ENCODE assay signal across 10 cellular contexts in the genomic region with DNA sequence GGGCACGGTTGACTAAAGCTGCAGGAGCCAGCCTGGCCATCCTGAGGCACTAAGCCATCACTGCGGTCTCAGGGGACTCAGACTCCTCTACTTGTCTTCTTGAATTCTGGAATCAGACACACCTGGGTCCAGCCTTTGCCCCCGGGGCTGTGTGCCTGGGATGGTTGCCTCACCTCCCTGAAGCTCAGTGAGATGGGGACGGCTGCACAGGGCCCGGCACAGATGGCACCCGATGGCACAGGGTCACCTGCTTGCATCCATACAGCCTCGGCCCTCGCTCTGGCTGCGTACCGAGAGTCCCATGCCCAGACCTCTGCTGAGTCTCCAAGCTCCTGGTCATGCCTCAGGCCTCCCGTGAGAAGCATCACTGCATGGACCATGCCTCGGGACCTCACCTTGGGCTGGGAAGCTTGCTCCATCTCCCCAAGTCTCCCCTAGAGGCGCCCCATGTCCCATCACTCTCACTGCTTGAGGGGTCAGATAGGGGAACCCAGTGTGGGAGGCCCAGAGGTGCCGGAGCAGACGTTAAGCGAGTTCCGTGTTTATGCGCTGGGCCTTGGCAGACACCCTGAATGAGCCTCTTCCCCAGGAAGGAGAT.
DNase-seq lines count a peak whose midpoint lies in the region; ATAC-seq and TF ChIP-seq lines count a peak whose summit lies in the region.
"Had no signal": no experiment of that assay in that cellular context is flagged by ENCODE, and none has a peak within 500 bp of the region (broad histone marks: within the 10 kb centered on the region; RNA-seq: fewer than 3 reads in every experiment).

No MANE protein-coding gene starts in this region.

- no peak overlapping the region for H3K4me3 ChIP-seq in liver (ENCODE audit: low read depth in 1 of 3, low read length in 3 of 3)
- no peak overlapping the region for H3K4me3 ChIP-seq in suprapubic skin

- peak overlapping the region; percentile 6 to 10 for H3K27ac ChIP-seq in liver (ENCODE audit: low read depth in 1 of 2, low read length in 2 of 2)
- peak overlapping the region; percentile 7 for H3K27ac ChIP-seq in suprapubic skin
- H3K27ac ChIP-seq: parathyroid adenoma had no signal

- H3K36me3 Mint-ChIP-seq in activated CD8-positive, alpha-beta T cell treated with anti-CD3 and anti-CD28 coated beads for 36 hours (ENCODE audit: low read depth), result peaks cover 82% of the 10 kb centered on the region

- no peaks in the 10 kb centered on the region for H3K36me3 ChIP-seq in liver (ENCODE audit: control insufficient read depth in 4 of 4, insufficient read depth in 3 of 4, low read depth in 1 of 4, low read length in 3 of 4)
- no peaks in the 10 kb centered on the region for H3K36me3 ChIP-seq in suprapubic skin

- peak overlapping the region; percentile 84 for H3K4me3 Mint-ChIP-seq in activated CD8-positive, alpha-beta T cell treated with anti-CD3 and anti-CD28 coated beads for 36 hours

- H3K27me3 ChIP-seq in liver (ENCODE audit: control insufficient read depth in 4 of 4, insufficient read depth in 4 of 4, low read length in 3 of 4) (no peaks in the 10 kb centered on the region), suprapubic skin (no peaks in the 10 kb centered on the region)

- H3K27me3 Mint-ChIP-seq in activated CD8-positive, alpha-beta T cell treated with anti-CD3 and anti-CD28 coated beads for 36 hours, result no peaks in the 10 kb centered on the region

- TF ChIP-seq RAD21 in liver (IDR thresholded peaks at IDR 0.05), result no peak

- ATAC-seq in activated CD8-positive, alpha-beta T cell treated with anti-CD3 and anti-CD28 coated beads for 36 hours, result peak; percentile 5
- ATAC-seq in HG03342 (IDR thresholded peaks at IDR 0.05; ENCODE audit: unreplicated experiment) (no peak), GM18867 (IDR thresholded peaks at IDR 0.05; ENCODE audit: unreplicated experiment) (no peak)

- POLR2A ChIA-PET in activated CD8-positive, alpha-beta T cell treated with anti-CD3 and anti-CD28 coated beads for 36 hours (lab: Charles Lee), result interaction anchor here (0.8 to 16.3 kb wide), 10 partner anchors 12 to 66 kb away, joined by 3 to 410 read pairs (median 4); no protein-coding TSS in a partner anchor

- 84% methylated on average over 18 of the region's 18 CpGs for WGBS in liver
- 79% methylated on average over 8 of the region's 18 CpGs for WGBS in suprapubic skin

- no peaks in the 10 kb centered on the region for H3K9me3 ChIP-seq in liver (ENCODE audit: control insufficient read depth in 4 of 4, low read length in 3 of 4)
- no peaks in the 10 kb centered on the region for H3K9me3 ChIP-seq in suprapubic skin

- peak; percentile 77 for DNase-seq in activated effector memory CD4-positive, alpha-beta T cell treated with anti-CD3 and anti-CD28 coated beads, Interleukin-2, amount 50 U/mL, for 16 hours
- DNase-seq in activated effector memory CD4-positive, alpha-beta T cell treated with Interleukin-2 at 50 U/mL for 16 hours, result no peak
- peak; percentile 70 for DNase-seq in activated CD8-positive, alpha-beta T cell treated with anti-CD3 and anti-CD28 coated beads for 36 hours
- DNase-seq in suprapubic skin (ENCODE audit: low spot score in 2 of 2) (no peak), DMS53 (lab: John Stamatoyannopoulos, UW) (no peak)
- DNase-seq: caudate nucleus had no signal

- peak; percentile 38 for TF ChIP-seq CTCF in activated CD8-positive, alpha-beta T cell treated with anti-CD3 and anti-CD28 coated beads for 36 hours (IDR thresholded peaks at IDR 0.05)
- no peak for TF ChIP-seq CTCF in liver (IDR thresholded peaks at IDR 0.05; ENCODE audit: low read depth, low read length, missing input control)
- no peak for TF ChIP-seq CTCF in suprapubic skin (IDR thresholded peaks at IDR 0.05)

- no peak for TF ChIP-seq EP300 in suprapubic skin (IDR thresholded peaks at IDR 0.05)

- H3K27ac Mint-ChIP-seq in activated CD8-positive, alpha-beta T cell treated with anti-CD3 and anti-CD28 coated beads for 36 hours, result peak overlapping the region; percentile 96

- no peaks in the 10 kb centered on the region for H3K9me3 Mint-ChIP-seq in activated CD8-positive, alpha-beta T cell treated with anti-CD3 and anti-CD28 coated beads for 36 hours

- intact Hi-C loops in activated CD8-positive, alpha-beta T cell treated with anti-CD3 and anti-CD28 coated beads for 36 hours (cut with micrococcal nuclease), result no loop called here

- CTCF ChIA-PET in activated CD8-positive, alpha-beta T cell treated with anti-CD3 and anti-CD28 coated beads for 36 hours (lab: Charles Lee), result interaction anchor here (0.8 to 4.3 kb wide), 9 partner anchors 11 to 82 kb away, joined by 3 to 24 read pairs (median 7); no protein-coding TSS in a partner anchor

- H3K4me1 Mint-ChIP-seq in activated CD8-positive, alpha-beta T cell treated with anti-CD3 and anti-CD28 coated beads for 36 hours (ENCODE audit: low read depth), result peaks cover 22% of the 10 kb centered on the region

- H3K4me1 ChIP-seq in liver (ENCODE audit: control insufficient read depth in 4 of 4, insufficient read depth in 4 of 4, low read length in 3 of 4) (peaks cover 23 to 51% (median 35%) of the 10 kb centered on the region in 4 donors), suprapubic skin (peaks cover 100% of the 10 kb centered on the region)

- TF ChIP-seq POLR2A in suprapubic skin (IDR thresholded peaks at IDR 0.05), result no peak

- no peak overlapping the region for H3K9ac ChIP-seq in liver (ENCODE audit: low read depth in 1 of 2, low read length in 2 of 2)
- H3K9ac ChIP-seq: parathyroid adenoma had no signal

TF ChIP-seq in liver, 16 proteins besides CTCF, POLR2A, EP300 and RAD21:
- TF ChIP-seq YY1 (IDR thresholded peaks at IDR 0.05) (no peak), HNF4G (IDR thresholded peaks at IDR 0.05) (no peak), EGR1 (IDR thresholded peaks at IDR 0.05; ENCODE audit: low read depth in 2 of 2) (no peak)
- TF ChIP-seq, protein P1, sequence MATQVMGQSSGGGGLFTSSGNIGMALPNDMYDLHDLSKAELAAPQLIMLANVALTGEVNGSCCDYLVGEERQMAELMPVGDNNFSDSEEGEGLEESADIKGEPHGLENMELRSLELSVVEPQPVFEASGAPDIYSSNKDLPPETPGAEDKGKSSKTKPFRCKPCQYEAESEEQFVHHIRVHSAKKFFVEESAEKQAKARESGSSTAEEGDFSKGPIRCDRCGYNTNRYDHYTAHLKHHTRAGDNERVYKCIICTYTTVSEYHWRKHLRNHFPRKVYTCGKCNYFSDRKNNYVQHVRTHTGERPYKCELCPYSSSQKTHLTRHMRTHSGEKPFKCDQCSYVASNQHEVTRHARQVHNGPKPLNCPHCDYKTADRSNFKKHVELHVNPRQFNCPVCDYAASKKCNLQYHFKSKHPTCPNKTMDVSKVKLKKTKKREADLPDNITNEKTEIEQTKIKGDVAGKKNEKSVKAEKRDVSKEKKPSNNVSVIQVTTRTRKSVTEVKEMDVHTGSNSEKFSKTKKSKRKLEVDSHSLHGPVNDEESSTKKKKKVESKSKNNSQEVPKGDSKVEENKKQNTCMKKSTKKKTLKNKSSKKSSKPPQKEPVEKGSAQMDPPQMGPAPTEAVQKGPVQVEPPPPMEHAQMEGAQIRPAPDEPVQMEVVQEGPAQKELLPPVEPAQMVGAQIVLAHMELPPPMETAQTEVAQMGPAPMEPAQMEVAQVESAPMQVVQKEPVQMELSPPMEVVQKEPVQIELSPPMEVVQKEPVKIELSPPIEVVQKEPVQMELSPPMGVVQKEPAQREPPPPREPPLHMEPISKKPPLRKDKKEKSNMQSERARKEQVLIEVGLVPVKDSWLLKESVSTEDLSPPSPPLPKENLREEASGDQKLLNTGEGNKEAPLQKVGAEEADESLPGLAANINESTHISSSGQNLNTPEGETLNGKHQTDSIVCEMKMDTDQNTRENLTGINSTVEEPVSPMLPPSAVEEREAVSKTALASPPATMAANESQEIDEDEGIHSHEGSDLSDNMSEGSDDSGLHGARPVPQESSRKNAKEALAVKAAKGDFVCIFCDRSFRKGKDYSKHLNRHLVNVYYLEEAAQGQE (IDR thresholded peaks at IDR 0.05), result no peak

Comparison
In these comparisons a context has a peak if more than half of its experiments do, and no peak if none do; other contexts are left out.
1. DNase-seq: peak in activated effector memory CD4-positive, alpha-beta T cell treated with anti-CD3 and anti-CD28 coated beads, Interleukin-2, amount 50 U/mL, for 16 hours (single experiment) and activated CD8-positive, alpha-beta T cell treated with anti-CD3 and anti-CD28 coated beads for 36 hours (single experiment); none in activated effector memory CD4-positive, alpha-beta T cell treated with Interleukin-2 at 50 U/mL for 16 hours (single experiment), suprapubic skin (0 of 2) and DMS53 (single experiment).